In genomic region chr9:113468-114266, GRCh38 we compare ENCODE assay signal across 8 cellular contexts. TPM values are rescaled to one million over a fixed set of nuclear protein-coding genes. Genes with fewer than 3 reads are reported as not detected.
DNase-seq lines count a peak whose midpoint lies in the region; ATAC-seq and TF ChIP-seq lines count a peak whose summit lies in the region.
"Not testable (repeated sequence)": the region's sequence is repeated elsewhere in the genome, so short reads cannot be mapped to it uniquely, and the experiment has no call there.

No MANE protein-coding gene starts in this region.

- H3K27me3 Mint-ChIP-seq in GM23338 (ENCODE audit: insufficient read depth, low read depth, poor library complexity) (peaks cover 82% of the 10 kb centered on the region), neural progenitor cell (ENCODE audit: insufficient read depth, low read depth) (peaks cover 55% of the 10 kb centered on the region)

- H3K27me3 ChIP-seq in GM23338 (ENCODE audit: insufficient read depth), result peaks cover 100% of the 10 kb centered on the region
- peaks cover 42% of the 10 kb centered on the region for H3K27me3 ChIP-seq in iPS DF 6.9 (ENCODE audit: control insufficient read depth, insufficient read depth, low read length)
- H3K27me3 ChIP-seq in neural progenitor cell, result peaks cover 100% of the 10 kb centered on the region
- peaks cover 76% of the 10 kb centered on the region for H3K27me3 ChIP-seq in suprapubic skin

- not testable (repeated sequence) for H3K27ac ChIP-seq in GM23338 (ENCODE audit: low read depth); iPS DF 6.9 (ENCODE audit: low read length); neural progenitor cell; suprapubic skin

- not testable (repeated sequence) for H4K20me1 ChIP-seq in GM23338 (replicated peaks; ENCODE audit: insufficient read depth)
- H4K20me1 ChIP-seq in neural progenitor cell (ENCODE audit: low read depth), result peaks cover 43% of the 10 kb centered on the region

- H3K4me2 ChIP-seq in GM23338 (peak overlapping the region; percentile 79), neural progenitor cell (peak overlapping the region; percentile 89)

- DNase-seq in ELR (ENCODE audit: low read depth), result peak; percentile 5
- peak; percentile 65 for DNase-seq in GM23338 (ENCODE audit: low spot score)
- DNase-seq in NCI-H1417 (lab: John Stamatoyannopoulos, UW), result peak; percentile 27 to 62 (median 58)
- DNase-seq in activated CD8-positive, alpha-beta memory T cell treated with anti-CD3 and anti-CD28 coated beads for 24 hours, result peak; percentile 70
- peak; percentile 15 for DNase-seq in dermis blood vessel endothelial cell
- DNase-seq in iPS DF 6.9 (ENCODE audit: low read depth, low spot score); suprapubic skin (ENCODE audit: low spot score in 2 of 2): not testable (repeated sequence)
- peak; percentile 80 for DNase-seq in neural progenitor cell (ENCODE audit: low spot score)

- not testable (repeated sequence) for H3K36me3 ChIP-seq in GM23338 (ENCODE audit: insufficient read depth); iPS DF 6.9 (ENCODE audit: control insufficient read depth, insufficient read depth, low read length); neural progenitor cell; suprapubic skin

- not testable (repeated sequence) for H3K4me1 ChIP-seq in GM23338 (ENCODE audit: insufficient read depth); iPS DF 6.9 (ENCODE audit: control insufficient read depth, insufficient read depth, low read length); neural progenitor cell
- peaks cover 32% of the 10 kb centered on the region for H3K4me1 ChIP-seq in suprapubic skin

- not testable (repeated sequence) for H3K27ac Mint-ChIP-seq in GM23338, neural progenitor cell

- H2AFZ ChIP-seq in GM23338, result not testable (repeated sequence)
- H2AFZ ChIP-seq in neural progenitor cell (replicated peaks), result peak overlapping the region; percentile 97

- H3K4me3 ChIP-seq in GM23338 (peak overlapping the region; percentile 55), iPS DF 6.9 (ENCODE audit: low read length) (peak overlapping the region; percentile 26; the same call in 1 of the 2 replicates), neural progenitor cell (peak overlapping the region; percentile 45), suprapubic skin (peak overlapping the region; percentile 59)

- TF ChIP-seq CTCF in GM23338 (conservative IDR thresholded peaks at IDR 0.05; ENCODE audit: low read depth in 2 of 2); neural progenitor cell (IDR thresholded peaks at IDR 0.05); suprapubic skin (IDR thresholded peaks at IDR 0.05): not testable (repeated sequence)

- TF ChIP-seq EP300 in suprapubic skin (IDR thresholded peaks at IDR 0.05), result not testable (repeated sequence)

- H3K4me3 Mint-ChIP-seq in GM23338, result peak overlapping the region; percentile 68
- H3K4me3 Mint-ChIP-seq in neural progenitor cell, result peak overlapping the region; percentile 82

- H3K4me1 Mint-ChIP-seq in GM23338 (peaks cover 16% of the 10 kb centered on the region), neural progenitor cell (peaks cover 10% of the 10 kb centered on the region)

- not testable (repeated sequence) for H3K9me2 ChIP-seq in GM23338 (ENCODE audit: insufficient read depth)

- H3K9me3 ChIP-seq in iPS DF 6.9 (ENCODE audit: control insufficient read depth, insufficient read depth, low read length); neural progenitor cell (ENCODE audit: low read depth); suprapubic skin: not testable (repeated sequence)

- TF ChIP-seq POLR2A in suprapubic skin (IDR thresholded peaks at IDR 0.05), result not testable (repeated sequence)

- H3K9ac ChIP-seq in neural progenitor cell, result not testable (repeated sequence)

- ATAC-seq in GM23338, result peak; percentile 67

- not testable (repeated sequence) for H3K79me2 ChIP-seq in GM23338 (replicated peaks; ENCODE audit: insufficient read depth); neural progenitor cell (ENCODE audit: low read depth)

- WGBS in iPS DF 6.9 (ENCODE audit: insufficient coverage, insufficient read length), result no CpG with 5 or more reads among the region's 111 CpGs
- WGBS in suprapubic skin, result 0% methylated on average over 12 of the region's 111 CpGs

- H3K9me3 Mint-ChIP-seq in GM23338, neural progenitor cell: not testable (repeated sequence)

- not testable (repeated sequence) for H3F3A ChIP-seq in GM23338 (replicated peaks; ENCODE audit: low read depth); neural progenitor cell (ENCODE audit: low read depth)

- not testable (repeated sequence) for H3K36me3 Mint-ChIP-seq in GM23338 (ENCODE audit: low read depth); neural progenitor cell

TF ChIP-seq in GM23338, 12 proteins besides CTCF, POLR2A, EP300 and RAD21:
- TF ChIP-seq EZH2phosphoT487 (IDR thresholded peaks at IDR 0.05; ENCODE audit: unreplicated experiment), result peak; percentile 98
- peak; percentile 100 for TF ChIP-seq EZH2 (IDR thresholded peaks at IDR 0.05; ENCODE audit: low read depth, unreplicated experiment)

RNA-seq across cellular contexts. Expression of gene FOXD4, which starts 4.5 kb away (rescaled TPM):
- 0.31 TPM in 1 of 2 replicates, not detected in the other for total RNA-seq in GM23338 (2014; rRNA removed; shearing (Covaris generic))
- not detected in 2 replicates for polyA plus RNA-seq in GM23338 (2016; fragmentation: Nextera tagmentation; extraction: Ambion mirVana)
- 0.05 and 0.17 TPM in 2 replicates for total RNA-seq in dermis blood vessel endothelial cell
- 0.12 TPM in 1 of 2 replicates, not detected in the other for total RNA-seq in neural progenitor cell (ENCODE audit: low replicate concordance)
- total RNA-seq in suprapubic skin, result not detected
